ENCODE assay signal across 14 cellular contexts in the genomic region with DNA sequence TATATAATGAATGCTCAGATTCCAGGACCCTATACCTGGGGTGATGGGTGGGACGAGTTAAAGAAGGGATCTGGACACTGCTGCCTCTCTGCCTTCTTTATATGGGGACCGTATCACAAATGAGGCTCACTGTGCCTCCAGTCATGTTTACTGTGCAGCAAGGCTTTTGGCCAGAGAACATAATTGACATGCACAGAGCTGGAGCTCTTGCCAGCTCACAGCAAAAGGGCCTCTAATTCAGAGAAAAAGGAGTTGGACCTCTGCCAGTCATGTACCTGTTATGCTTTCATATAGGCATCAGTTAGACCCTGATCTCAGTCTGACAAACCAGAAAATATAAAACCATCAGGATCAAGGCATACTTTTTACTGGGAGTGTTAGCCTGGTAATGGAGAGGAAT.
DNase-seq lines count a peak whose midpoint lies in the region; ATAC-seq and TF ChIP-seq lines count a peak whose summit lies in the region.
"Had no signal": no experiment of that assay in that cellular context is flagged by ENCODE, and none has a peak within 500 bp of the region (broad histone marks: within the 10 kb centered on the region; RNA-seq: fewer than 3 reads in every experiment).

No MANE protein-coding gene starts in this region.

- CTCF ChIA-PET in activated CD8-positive, alpha-beta T cell treated with anti-CD3 and anti-CD28 coated beads for 36 hours (lab: Charles Lee) = no interaction called here

- peaks cover 4% of the 10 kb centered on the region for H3K9me3 ChIP-seq in adipocyte (ENCODE audit: control insufficient read depth, low read length)
- H3K9me3 ChIP-seq: suprapubic skin had no signal

- H3K4me3 ChIP-seq in adipocyte (ENCODE audit: low read length) = no peak overlapping the region
- H3K4me3 ChIP-seq: neural progenitor cell, suprapubic skin had no signal

- TF ChIP-seq CTCF in activated CD8-positive, alpha-beta T cell treated with anti-CD3 and anti-CD28 coated beads for 36 hours (IDR thresholded peaks at IDR 0.05) = no peak

- no peak overlapping the region for H3K9ac ChIP-seq in adipocyte (ENCODE audit: low read length)
- H3K9ac ChIP-seq: neural progenitor cell had no signal

- DNase-seq in DMS53 treated with DMSO at 0.1 percent for 48 hours (lab: John Stamatoyannopoulos, UW; ENCODE audit: unreplicated experiment) (peak; percentile 97), NCI-H1694 (lab: John Stamatoyannopoulos, UW) (peak; percentile 75), adipocyte (ENCODE audit: low read depth) (peak; percentile 7), left colon (no peak), NAMALWA (ENCODE audit: low spot score) (no peak), SK-N-DZ (ENCODE audit: low spot score) (no peak)
- DNase-seq in activated CD8-positive, alpha-beta T cell treated with anti-CD3 and anti-CD28 coated beads for 36 hours = no peak
- DNase-seq: activated CD4-positive, alpha-beta memory T cell treated with anti-CD3 and anti-CD28 coated beads, Interleukin-2, amount 10 ng/mL, durations not matched to agents 7 days and 5 days; CD4-positive, alpha-beta T cell; stimulated activated CD4-positive, alpha-beta T cell treated with anti-CD3 and anti-CD28 coated beads, Interleukin-1b, Interleukin-23, amount 100 ng/mL, for 48 hours had no signal

- H3K27me3 ChIP-seq in adipocyte (replicated peaks; ENCODE audit: control insufficient read depth, insufficient read depth, low read length) = no peaks in the 10 kb centered on the region
- H3K27me3 ChIP-seq: neural progenitor cell, suprapubic skin had no signal

- peaks cover 3% of the 10 kb centered on the region for H3K4me1 ChIP-seq in adipocyte (ENCODE audit: control insufficient read depth, insufficient read depth, low read length)
- H3K4me1 ChIP-seq: neural progenitor cell had no signal

- peaks cover 7% of the 10 kb centered on the region for H3K27me3 Mint-ChIP-seq in activated CD8-positive, alpha-beta T cell treated with anti-CD3 and anti-CD28 coated beads for 36 hours

- H3K4me3 Mint-ChIP-seq in activated CD8-positive, alpha-beta T cell treated with anti-CD3 and anti-CD28 coated beads for 36 hours = no peak overlapping the region
- H3K4me3 Mint-ChIP-seq: activated CD4-positive, alpha-beta memory T cell treated with anti-CD3 and anti-CD28 coated beads, Interleukin-2, amount 10 ng/mL, durations not matched to agents 7 days and 5 days; activated naive CD4-positive, alpha-beta T cell treated with anti-CD3 and anti-CD28 coated beads, Interleukin-2, amount 50 U/mL, for 24 hours; CD4-positive, alpha-beta T cell; neural progenitor cell had no signal

- H3K27ac Mint-ChIP-seq in activated CD8-positive, alpha-beta T cell treated with anti-CD3 and anti-CD28 coated beads for 36 hours = no peak overlapping the region
- H3K27ac Mint-ChIP-seq: activated CD4-positive, alpha-beta memory T cell treated with anti-CD3 and anti-CD28 coated beads, Interleukin-2, amount 10 ng/mL, durations not matched to agents 7 days and 5 days; activated naive CD4-positive, alpha-beta T cell treated with anti-CD3 and anti-CD28 coated beads, Interleukin-2, amount 50 U/mL, for 24 hours; CD4-positive, alpha-beta T cell; neural progenitor cell had no signal

- H3K4me1 Mint-ChIP-seq in activated CD8-positive, alpha-beta T cell treated with anti-CD3 and anti-CD28 coated beads for 36 hours (ENCODE audit: low read depth) = no peaks in the 10 kb centered on the region
- H3K4me1 Mint-ChIP-seq: activated CD4-positive, alpha-beta memory T cell treated with anti-CD3 and anti-CD28 coated beads, Interleukin-2, amount 10 ng/mL, durations not matched to agents 7 days and 5 days; activated naive CD4-positive, alpha-beta T cell treated with anti-CD3 and anti-CD28 coated beads, Interleukin-2, amount 50 U/mL, for 24 hours had no signal

- POLR2A ChIA-PET in activated CD8-positive, alpha-beta T cell treated with anti-CD3 and anti-CD28 coated beads for 36 hours (lab: Charles Lee) = no interaction called here

- H3K36me3 ChIP-seq in adipocyte (ENCODE audit: control insufficient read depth, insufficient read depth, low read length, severe bottlenecking) = no peaks in the 10 kb centered on the region
- H3K36me3 ChIP-seq: neural progenitor cell, suprapubic skin had no signal

- H3K9me3 Mint-ChIP-seq in activated CD8-positive, alpha-beta T cell treated with anti-CD3 and anti-CD28 coated beads for 36 hours = peaks cover 3% of the 10 kb centered on the region
- H3K9me3 Mint-ChIP-seq: activated CD4-positive, alpha-beta memory T cell treated with anti-CD3 and anti-CD28 coated beads, Interleukin-2, amount 10 ng/mL, durations not matched to agents 7 days and 5 days; CD4-positive, alpha-beta T cell had no signal

- intact Hi-C loops in left colon (cut with DNase I, micrococcal nuclease) = no loop called here
- intact Hi-C loops in activated CD8-positive, alpha-beta T cell treated with anti-CD3 and anti-CD28 coated beads for 36 hours (cut with micrococcal nuclease) = no loop called here

- no peaks in the 10 kb centered on the region for H3K36me3 Mint-ChIP-seq in activated CD8-positive, alpha-beta T cell treated with anti-CD3 and anti-CD28 coated beads for 36 hours (ENCODE audit: low read depth)
- H3K36me3 Mint-ChIP-seq: activated naive CD4-positive, alpha-beta T cell treated with anti-CD3 and anti-CD28 coated beads, Interleukin-2, amount 50 U/mL, for 24 hours; neural progenitor cell had no signal

- ATAC-seq in left colon (peak; percentile 44), HG03039 (IDR thresholded peaks at IDR 0.05; ENCODE audit: unreplicated experiment) (no peak)
- no peak for ATAC-seq in activated CD8-positive, alpha-beta T cell treated with anti-CD3 and anti-CD28 coated beads for 36 hours

Comparison
In these comparisons a context has a peak if more than half of its experiments do, and no peak if none do; other contexts are left out.
1. DNase-seq: peak in DMS53 treated with DMSO at 0.1 percent for 48 hours (single experiment), NCI-H1694 (single experiment) and adipocyte (single experiment); none in left colon (0 of 2), NAMALWA (single experiment), activated CD8-positive, alpha-beta T cell treated with anti-CD3 and anti-CD28 coated beads for 36 hours (single experiment) and SK-N-DZ (single experiment).